In genomic region chr4:31192372-31192771, GRCh38 we compare ENCODE assay signal across 22 cellular contexts.
DNase-seq lines count a peak whose midpoint lies in the region; ATAC-seq, FAIRE-seq and TF ChIP-seq lines count a peak whose summit lies in the region.
"Had no signal": no experiment of that assay in that cellular context is flagged by ENCODE, and none has a peak within 500 bp of the region (broad histone marks: within the 10 kb centered on the region; RNA-seq: fewer than 3 reads in every experiment).

No MANE protein-coding gene starts in this region.

- H3K4me1 ChIP-seq in cardiac muscle cell (ENCODE audit: low read depth) (peaks cover 10% of the 10 kb centered on the region), right atrium auricular region (no peaks in the 10 kb centered on the region), upper lobe of right lung (no peaks in the 10 kb centered on the region)
- H3K4me1 ChIP-seq: BLaER1 treated with 17β-estradiol and CSF1 and Interleukin-3, amounts not matched to agents 10 nM and 100 nM; Caco-2 had no signal

- no peaks in the 10 kb centered on the region for H3K27me3 Mint-ChIP-seq in activated T-cell treated with anti-CD3 and anti-CD28 coated beads, Interleukin-2, amount 50 U/mL, for 4 hours (ENCODE audit: low read depth)
- H3K27me3 Mint-ChIP-seq: CD4-positive, alpha-beta memory T cell had no signal

- no peaks in the 10 kb centered on the region for H3K27me3 ChIP-seq in cardiac muscle cell
- H3K27me3 ChIP-seq in right atrium auricular region: no peaks in the 10 kb centered on the region
- no peaks in the 10 kb centered on the region for H3K27me3 ChIP-seq in upper lobe of right lung
- H3K27me3 ChIP-seq: BLaER1 treated with 17β-estradiol and CSF1 and Interleukin-3, amounts not matched to agents 10 nM and 100 nM had no signal

- DNase-seq in NCI-H1092 treated with DMSO at 0.1 percent for 48 hours (lab: John Stamatoyannopoulos, UW) (peak; percentile 57), NCI-H1092 (lab: John Stamatoyannopoulos, UW) (no peak), cardiac muscle cell (ENCODE audit: low read depth in 1 of 2, low spot score in 1 of 2) (peak in 1 of 2 donors; percentile 31), right atrium auricular region (ENCODE audit: low spot score) (no peak), upper lobe of right lung (no peak), HT-29 (ENCODE audit: low spot score) (no peak)
- no peak for DNase-seq in activated T-cell treated with anti-CD3 and anti-CD28 coated beads, Interleukin-2, amount 50 U/mL, for 4 hours
- DNase-seq: Caco-2; CD4-positive, alpha-beta memory T cell; IMR-90; NCI-H1694; NCI-H2081 treated with DMSO at 0.1 percent for 48 hours; PC-9; RPMI8226; SIG-M5; SK-N-SH had no signal

- intact Hi-C loops in upper lobe of right lung (cut with DNase I): no loop called here

- peak; percentile 39 for ATAC-seq in upper lobe of right lung
- ATAC-seq in activated T-cell treated with anti-CD3 and anti-CD28 coated beads, Interleukin-2, amount 50 U/mL, for 4 hours: no peak

- no peak overlapping the region for H3K4me3 ChIP-seq in cardiac muscle cell
- H3K4me3 ChIP-seq in right atrium auricular region: no peak overlapping the region
- H3K4me3 ChIP-seq in upper lobe of right lung: no peak overlapping the region
- H3K4me3 ChIP-seq: BLaER1 treated with 17β-estradiol and CSF1 and Interleukin-3, amounts not matched to agents 10 nM and 100 nM; PC-9 had no signal

- H3K27ac ChIP-seq in cardiac muscle cell (peak overlapping the region; percentile 35), right atrium auricular region (no peak overlapping the region), upper lobe of right lung (no peak overlapping the region)
- H3K27ac ChIP-seq: 22Rv1; BLaER1 treated with 17β-estradiol and CSF1 and Interleukin-3, amounts not matched to agents 10 nM and 100 nM; KMS-11; PC-9 had no signal

- H3K4me1 Mint-ChIP-seq in activated T-cell treated with anti-CD3 and anti-CD28 coated beads, Interleukin-2, amount 50 U/mL, for 4 hours (ENCODE audit: low read depth): no peaks in the 10 kb centered on the region
- H3K4me1 Mint-ChIP-seq: CD4-positive, alpha-beta memory T cell had no signal

- peak; percentile 65 for FAIRE-seq in islet of Langerhans (lab: Jason Lieb, UNC)
- FAIRE-seq: G401.6, H54 had no signal

- no peaks in the 10 kb centered on the region for H3K36me3 Mint-ChIP-seq in activated T-cell treated with anti-CD3 and anti-CD28 coated beads, Interleukin-2, amount 50 U/mL, for 4 hours (ENCODE audit: insufficient read depth)
- H3K36me3 Mint-ChIP-seq: CD4-positive, alpha-beta memory T cell had no signal

- peaks cover 26% of the 10 kb centered on the region for H3K9me3 Mint-ChIP-seq in activated T-cell treated with anti-CD3 and anti-CD28 coated beads, Interleukin-2, amount 50 U/mL, for 4 hours

- H3K36me3 ChIP-seq in cardiac muscle cell: no peaks in the 10 kb centered on the region
- H3K36me3 ChIP-seq in right atrium auricular region: no peaks in the 10 kb centered on the region
- no peaks in the 10 kb centered on the region for H3K36me3 ChIP-seq in upper lobe of right lung
- H3K36me3 ChIP-seq: BLaER1 treated with 17β-estradiol and CSF1 and Interleukin-3, amounts not matched to agents 10 nM and 100 nM had no signal

- TF ChIP-seq CTCF in cardiac muscle cell (IDR thresholded peaks at IDR 0.05; ENCODE audit: low read depth, low read length) (no peak), right atrium auricular region (IDR thresholded peaks at IDR 0.05) (no peak), upper lobe of right lung (IDR thresholded peaks at IDR 0.05) (no peak)

- H3K4me3 Mint-ChIP-seq in activated T-cell treated with anti-CD3 and anti-CD28 coated beads, Interleukin-2, amount 50 U/mL, for 4 hours: no peak overlapping the region
- H3K4me3 Mint-ChIP-seq: CD4-positive, alpha-beta memory T cell had no signal

- H3K9me3 ChIP-seq in cardiac muscle cell (ENCODE audit: low read depth) (no peaks in the 10 kb centered on the region), right atrium auricular region (no peaks in the 10 kb centered on the region), upper lobe of right lung (no peaks in the 10 kb centered on the region)
- H3K9me3 ChIP-seq: Caco-2, SK-N-SH had no signal
